ENCODE assay signal across 1 cellular context in genomic region chr16:83248735-83249469, GRCh38.
TF ChIP-seq lines count a peak whose summit lies in the region.

No MANE protein-coding gene starts in this region.

TF ChIP-seq in SK-N-SH, 30 proteins besides CTCF, POLR2A, EP300 and RAD21 (continued from another document):
- TF ChIP-seq FOSL2 (IDR thresholded peaks at IDR 0.05; ENCODE audit: borderline replicate concordance, low read depth), result no peak
